ENCODE assay signal across 1 cellular context in genomic region chr1:235083589-235084323, GRCh38.
TF ChIP-seq lines count a peak whose summit lies in the region.

No MANE protein-coding gene starts in this region.

TF ChIP-seq in K562, 482 proteins besides CTCF, POLR2A, EP300 and RAD21 (continued from another document and continues in another):
- peak in 1 of 2 experiments; percentile 37 for TF ChIP-seq E2F6 (IDR thresholded peaks at IDR 0.05; ENCODE audit: borderline replicate concordance in 1 of 2, extremely low read depth in 1 of 2, insufficient read depth in 1 of 2, insufficient read length in 1 of 2, low read depth in 1 of 2, low read length in 1 of 2, poor library complexity in 1 of 2, severe bottlenecking in 1 of 2)
- 0 out of 2 replicates have a peak, but pooled peaks have one; percentile 3 for TF ChIP-seq PTTG1 (tag; IDR thresholded peaks at IDR 0.05; ENCODE audit: low read depth)
- TF ChIP-seq DEAF1 (CRISPR knock-in tag; IDR thresholded peaks at IDR 0.05), result peak; percentile 98
- TF ChIP-seq ZNF212 (CRISPR knock-in tag; IDR thresholded peaks at IDR 0.05), result 0 out of 2 replicates have a peak, but pooled peaks have one; percentile 23
- no peak for TF ChIP-seq RBM14 (IDR thresholded peaks at IDR 0.05; ENCODE audit: borderline replicate concordance, insufficient read depth, low read depth, low read length)
- no peak for TF ChIP-seq C11orf30 (IDR thresholded peaks at IDR 0.05; ENCODE audit: low read depth)
- TF ChIP-seq NFE2 (IDR thresholded peaks at IDR 0.05; ENCODE audit: low read depth), result peak; percentile 6; the same call in 1 of the 2 replicates
- TF ChIP-seq ZNF23 (CRISPR knock-in tag; IDR thresholded peaks at IDR 0.05), result peak; percentile 44; the same call in 1 of the 2 replicates
- TF ChIP-seq POLR2H (tag; IDR thresholded peaks at IDR 0.05; ENCODE audit: low read depth), result no peak
- peak; percentile 69; the same call in 1 of the 2 replicates for TF ChIP-seq ZNF592 (IDR thresholded peaks at IDR 0.05)
- TF ChIP-seq FOXJ2 (tag; IDR thresholded peaks at IDR 0.05), result peak; percentile 32; the same call in 1 of the 2 replicates
- TF ChIP-seq SMC3 (conservative IDR thresholded peaks at IDR 0.05; ENCODE audit: insufficient read depth, low read depth, low read length), result peak; percentile 94
- TF ChIP-seq KLF13 (tag; IDR thresholded peaks at IDR 0.05; ENCODE audit: borderline replicate concordance, low read depth), result 0 out of 2 replicates have a peak, but pooled peaks have one; percentile 29
- TF ChIP-seq GATAD2A (IDR thresholded peaks at IDR 0.05), result peak; percentile 62
- TF ChIP-seq L3MBTL2 (IDR thresholded peaks at IDR 0.05), result peak; percentile 86
- TF ChIP-seq HNRNPH1 (optimal IDR thresholded peaks at IDR 0.05; ENCODE audit: low read depth, low read length), result no peak
- TF ChIP-seq CEBPG (CRISPR knock-in tag; IDR thresholded peaks at IDR 0.05), result no peak
- no peak for TF ChIP-seq CEBPG (tag; conservative IDR thresholded peaks at IDR 0.05 in 1 of 2, IDR thresholded peaks at IDR 0.05 in 1 of 2)
- no peak for TF ChIP-seq ZNF586 (CRISPR knock-in tag; conservative IDR thresholded peaks at IDR 0.05)
- peak; percentile 44 to 85; a peak in 3 of 4 replicates for TF ChIP-seq MAZ (CRISPR knock-in tag; conservative IDR thresholded peaks at IDR 0.05 in 1 of 2, IDR thresholded peaks at IDR 0.05 in 1 of 2)
- peak; percentile 64 for TF ChIP-seq MYNN (IDR thresholded peaks at IDR 0.05)
- TF ChIP-seq MYNN (CRISPR knock-in tag; IDR thresholded peaks at IDR 0.05), result no peak
- peak; percentile 48; the same call in 1 of the 2 replicates for TF ChIP-seq EP400 (IDR thresholded peaks at IDR 0.05)
- TF ChIP-seq JUND (IDR thresholded peaks at IDR 0.05; ENCODE audit: borderline replicate concordance, low read depth, low read length), result peak; percentile 67
- TF ChIP-seq JUND (tag; IDR thresholded peaks at IDR 0.05; ENCODE audit: borderline replicate concordance, low read depth, low read length), result peak; percentile 62; the same call in 2 of the 3 replicates
- peak; percentile 35; the same call in 1 of the 2 replicates for TF ChIP-seq CBFA2T3 (IDR thresholded peaks at IDR 0.05)
- TF ChIP-seq ZNF583 (CRISPR knock-in tag; IDR thresholded peaks at IDR 0.05), result peak; percentile 87
- TF ChIP-seq STAG1 (CRISPR knock-in tag; IDR thresholded peaks at IDR 0.05; ENCODE audit: borderline replicate concordance), result peak; percentile 97
- peak; percentile 40; the same call in 1 of the 2 replicates for TF ChIP-seq FOSL1 (tag; conservative IDR thresholded peaks at IDR 0.05)
- TF ChIP-seq ARID1B (IDR thresholded peaks at IDR 0.05), result peak; percentile 45
- no peak for TF ChIP-seq NCOA6 (IDR thresholded peaks at IDR 0.05)
- peak; percentile 31 for TF ChIP-seq MEIS2 (IDR thresholded peaks at IDR 0.05; ENCODE audit: partially characterized antibody)
- TF ChIP-seq CC2D1A (IDR thresholded peaks at IDR 0.05), result peak; percentile 90
- 0 out of 2 replicates have a peak, but pooled peaks have one; percentile 18 for TF ChIP-seq SMARCA4 (IDR thresholded peaks at IDR 0.05)
- TF ChIP-seq PHF21A (IDR thresholded peaks at IDR 0.05; ENCODE audit: borderline replicate concordance, low read depth), result peak; percentile 81; the same call in 1 of the 2 replicates
- peak in 1 of 2 experiments; percentile 37; a peak in 1 of 4 replicates for TF ChIP-seq TBL1XR1 (IDR thresholded peaks at IDR 0.05; ENCODE audit: low read length in 2 of 2)
- peak; percentile 48; the same call in 1 of the 2 replicates for TF ChIP-seq SMAD3 (CRISPR knock-in tag; conservative IDR thresholded peaks at IDR 0.05)
- TF ChIP-seq DMBX1 (CRISPR knock-in tag; IDR thresholded peaks at IDR 0.05; ENCODE audit: borderline replicate concordance), result 0 out of 2 replicates have a peak, but pooled peaks have one; percentile 43
- TF ChIP-seq TCFL5 (CRISPR knock-in tag; conservative IDR thresholded peaks at IDR 0.05), result no peak
- 0 out of 4 replicates have a peak, but pooled peaks of 1 of the 2 experiments have one; percentile 37 for TF ChIP-seq NONO (IDR thresholded peaks at IDR 0.05; ENCODE audit: low read depth in 2 of 2, low read length in 1 of 2)
- TF ChIP-seq PPARD (CRISPR knock-in tag; IDR thresholded peaks at IDR 0.05), result 0 out of 2 replicates have a peak, but pooled peaks have one; percentile 23
- 0 out of 2 replicates have a peak, but pooled peaks have one; percentile 2 for TF ChIP-seq ZKSCAN3 (CRISPR knock-in tag; IDR thresholded peaks at IDR 0.05)
- TF ChIP-seq MXI1 (IDR thresholded peaks at IDR 0.05; ENCODE audit: low read depth, low read length), result no peak
- 0 out of 2 replicates have a peak, but pooled peaks have one; percentile 29 for TF ChIP-seq HDAC8 (tag; IDR thresholded peaks at IDR 0.05)
- TF ChIP-seq CSDE1 (IDR thresholded peaks at IDR 0.05), result no peak
- peak in 1 of 2 experiments; percentile 47; a peak in 1 of 4 replicates for TF ChIP-seq MNT (conservative IDR thresholded peaks at IDR 0.05)
- no peak for TF ChIP-seq PHTF2 (CRISPR knock-in tag; IDR thresholded peaks at IDR 0.05)
- TF ChIP-seq FOXK1 (CRISPR knock-in tag; IDR thresholded peaks at IDR 0.05; ENCODE audit: borderline replicate concordance), result no peak
- 0 out of 2 replicates have a peak, but pooled peaks have one; percentile 79 for TF ChIP-seq ZNF395 (CRISPR knock-in tag; IDR thresholded peaks at IDR 0.05)
- peak; percentile 42; the same call in 1 of the 2 replicates for TF ChIP-seq ERF (CRISPR knock-in tag; IDR thresholded peaks at IDR 0.05)
- 0 out of 2 replicates have a peak, but pooled peaks have one; percentile 34 for TF ChIP-seq RHOXF2B (CRISPR knock-in tag; conservative IDR thresholded peaks at IDR 0.05)
- TF ChIP-seq ZNF699 (CRISPR knock-in tag; IDR thresholded peaks at IDR 0.05; ENCODE audit: insufficient replicate concordance), result no peak
- TF ChIP-seq NR4A1 (CRISPR knock-in tag; IDR thresholded peaks at IDR 0.05), result no peak
- TF ChIP-seq NR4A1 (tag; IDR thresholded peaks at IDR 0.05), result 0 out of 2 replicates have a peak, but pooled peaks have one; percentile 30
- peak in 1 of 3 experiments; percentile 41 for TF ChIP-seq YY1 (IDR thresholded peaks at IDR 0.05; ENCODE audit: borderline replicate concordance in 1 of 3, control insufficient read depth in 1 of 3, extremely low read depth in 1 of 3, insufficient read depth in 3 of 3, insufficient read length in 1 of 3, insufficient replicate concordance in 2 of 3, low read depth in 1 of 3, low read length in 2 of 3)
- TF ChIP-seq ZKSCAN1 (IDR thresholded peaks at IDR 0.05; ENCODE audit: low read depth, low read length), result peak; percentile 42; the same call in 1 of the 2 replicates
- TF ChIP-seq SMAD4 (CRISPR knock-in tag; conservative IDR thresholded peaks at IDR 0.05), result peak; percentile 47
- TF ChIP-seq ETV1 (tag; conservative IDR thresholded peaks at IDR 0.05; ENCODE audit: low read depth), result peak; percentile 19; the same call in 1 of the 2 replicates
- TF ChIP-seq KDM1A (IDR thresholded peaks at IDR 0.05), result peak in 1 of 2 experiments; percentile 9; a peak in 1 of 4 replicates
- no peak for TF ChIP-seq TCF7 (IDR thresholded peaks at IDR 0.05; ENCODE audit: borderline replicate concordance)
- TF ChIP-seq SP1 (CRISPR knock-in tag; IDR thresholded peaks at IDR 0.05), result 0 out of 2 replicates have a peak, but pooled peaks have one; percentile 41
- 0 out of 2 replicates have a peak, but pooled peaks have one; percentile 12 for TF ChIP-seq OTX1 (CRISPR knock-in tag; IDR thresholded peaks at IDR 0.05)
- TF ChIP-seq ATF7 (IDR thresholded peaks at IDR 0.05), result peak; percentile 51; the same call in 1 of the 2 replicates
- TF ChIP-seq MTA3 (IDR thresholded peaks at IDR 0.05; ENCODE audit: borderline replicate concordance), result 0 out of 2 replicates have a peak, but pooled peaks have one; percentile 16
- TF ChIP-seq NFIC (IDR thresholded peaks at IDR 0.05), result peak; percentile 25; the same call in 1 of the 2 replicates
- TF ChIP-seq CHD2 (IDR thresholded peaks at IDR 0.05; ENCODE audit: low read depth, low read length), result no peak
- TF ChIP-seq BHLHE40 (IDR thresholded peaks at IDR 0.05; ENCODE audit: low read length), result peak; percentile 35; the same call in 1 of the 2 replicates
- TF ChIP-seq RNF2 (IDR thresholded peaks at IDR 0.05), result 0 out of 2 replicates have a peak, but pooled peaks have one; percentile 31
- peak; percentile 70 for TF ChIP-seq ZBTB33 (CRISPR knock-in tag; IDR thresholded peaks at IDR 0.05)
